In the genomic region with DNA sequence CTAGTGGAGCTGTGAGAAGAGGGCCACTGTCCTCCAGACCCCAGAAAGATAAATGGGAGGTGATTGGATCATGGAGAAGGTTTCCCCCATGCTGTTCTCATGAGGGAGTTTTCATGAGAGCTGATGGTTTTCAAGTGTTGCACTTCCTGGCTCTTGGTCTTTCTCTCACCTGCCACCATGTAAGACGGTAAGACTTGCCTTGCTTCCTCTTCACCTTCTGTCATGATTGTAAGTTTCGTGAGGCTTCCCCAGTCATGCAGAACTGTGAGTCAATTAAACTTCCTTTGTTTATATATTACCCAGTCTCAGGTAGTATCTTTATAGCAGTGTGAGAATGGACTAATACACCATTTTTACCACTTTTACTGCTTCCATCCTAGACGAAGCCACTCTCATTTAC, we compare ENCODE assay signal across 23 cellular contexts. TPM values are rescaled to one million over a fixed set of nuclear protein-coding genes. Genes with fewer than 3 reads are reported as not detected.
DNase-seq lines count a peak whose midpoint lies in the region; ATAC-seq and FAIRE-seq lines count a peak whose summit lies in the region.
"Had no signal": no experiment of that assay in that cellular context is flagged by ENCODE, and none has a peak within 500 bp of the region (broad histone marks: within the 10 kb centered on the region; RNA-seq: fewer than 3 reads in every experiment).

No MANE protein-coding gene starts in this region.

- no peaks in the 10 kb centered on the region for H3K36me3 ChIP-seq in trophoblast cell (ENCODE audit: control insufficient read depth in 1 of 2, insufficient read depth in 2 of 2, low read length in 2 of 2)
- H3K36me3 ChIP-seq: Peyer's patch had no signal

- H2BK12ac ChIP-seq in trophoblast cell (ENCODE audit: low read length): no peak overlapping the region

- CTCF ChIA-PET in activated CD4-positive, alpha-beta memory T cell treated with anti-CD3 and anti-CD28 coated beads for 36 hours (lab: Charles Lee): no interaction called here

- no peaks in the 10 kb centered on the region for H3K9me3 Mint-ChIP-seq in activated CD4-positive, alpha-beta memory T cell treated with anti-CD3 and anti-CD28 coated beads for 36 hours

- H4K8ac ChIP-seq in trophoblast cell (ENCODE audit: low read depth, low read length): no peak overlapping the region

- H3K79me1 ChIP-seq in trophoblast cell (ENCODE audit: low read length): no peaks in the 10 kb centered on the region

- H4K91ac ChIP-seq in trophoblast cell (ENCODE audit: low read depth, low read length): no peak overlapping the region

- DNase-seq in GM18507 (ENCODE audit: extremely low spot score, insufficient read length, low read depth): no peak
- peak; percentile 56 for DNase-seq in kidney tubule cell (ENCODE audit: low spot score)
- DNase-seq in trophoblast cell: no peak
- DNase-seq in activated CD4-positive, alpha-beta memory T cell treated with anti-CD3 and anti-CD28 coated beads for 36 hours: no peak
- DNase-seq in SW 1271 (lab: John Stamatoyannopoulos, UW): no peak
- no peak for DNase-seq in globus pallidus (ENCODE audit: low spot score)
- DNase-seq: Caco-2; CD4-positive, alpha-beta T cell; GDM1; H7; NCI-H1105 treated with DMSO at 0.1 percent for 48 hours; NCI-H187; NCI-H2107; NCI-H226; NCI-H524; Peyer's patch; T-helper 2 cell had no signal

- H4K12ac ChIP-seq in trophoblast cell (ENCODE audit: low read depth, low read length): no peak overlapping the region

- no peak overlapping the region for H3K9ac ChIP-seq in trophoblast cell (ENCODE audit: low read length)

- WGBS in trophoblast cell (ENCODE audit: extremely low coverage, insufficient coverage, insufficient read length): no CpG with 5 or more reads among the region's 3 CpGs

- FAIRE-seq in GM18507 (lab: Jason Lieb, UNC): peak; percentile 63
- FAIRE-seq: A549, K562 had no signal

- H3K18ac ChIP-seq in trophoblast cell (ENCODE audit: low read length): no peak overlapping the region

- peak; percentile 55 for ATAC-seq in GM19351 (IDR thresholded peaks at IDR 0.05; ENCODE audit: unreplicated experiment)
- peak; percentile 53 for ATAC-seq in HG03342 (IDR thresholded peaks at IDR 0.05; ENCODE audit: unreplicated experiment)
- ATAC-seq: A549, K562 had no signal

- H3K79me2 ChIP-seq in trophoblast cell (ENCODE audit: control insufficient read depth, insufficient read depth, low read length, poor library complexity): no peaks in the 10 kb centered on the region

- no peak overlapping the region for H3K4me3 ChIP-seq in trophoblast cell (ENCODE audit: low read depth, low read length)
- H3K4me3 ChIP-seq: A549, K562, Peyer's patch had no signal

- H3K14ac ChIP-seq in trophoblast cell (ENCODE audit: low read length): no peak overlapping the region

- no peak overlapping the region for H3K27ac ChIP-seq in trophoblast cell (ENCODE audit: low read depth, low read length)
- H3K27ac ChIP-seq: A549, Peyer's patch had no signal

- no peak overlapping the region for H3K4ac ChIP-seq in trophoblast cell (ENCODE audit: low read depth, low read length)

- H2BK5ac ChIP-seq in trophoblast cell (ENCODE audit: low read depth, low read length, poor library complexity): no peak overlapping the region

- no peak overlapping the region for H3K4me3 Mint-ChIP-seq in activated CD4-positive, alpha-beta memory T cell treated with anti-CD3 and anti-CD28 coated beads for 36 hours
- H3K4me3 Mint-ChIP-seq: CD4-positive, alpha-beta T cell had no signal

- no peaks in the 10 kb centered on the region for H3K36me3 Mint-ChIP-seq in activated CD4-positive, alpha-beta memory T cell treated with anti-CD3 and anti-CD28 coated beads for 36 hours

- no peaks in the 10 kb centered on the region for H3K4me1 Mint-ChIP-seq in activated CD4-positive, alpha-beta memory T cell treated with anti-CD3 and anti-CD28 coated beads for 36 hours (ENCODE audit: low read depth)

- H3K4me2 ChIP-seq in trophoblast cell (ENCODE audit: low read length): no peak overlapping the region
- H3K4me2 ChIP-seq: A549 had no signal

- H3K27me3 ChIP-seq in trophoblast cell (ENCODE audit: insufficient read depth, low read length): no peaks in the 10 kb centered on the region
- H3K27me3 ChIP-seq: Peyer's patch had no signal

- H3K4me1 ChIP-seq in trophoblast cell (ENCODE audit: control insufficient read depth in 1 of 2, insufficient read depth in 2 of 2, low read length in 2 of 2): no peaks in the 10 kb centered on the region
- H3K4me1 ChIP-seq: A549, Caco-2, Peyer's patch had no signal

- intact Hi-C loops in activated CD4-positive, alpha-beta memory T cell treated with anti-CD3 and anti-CD28 coated beads for 36 hours (cut with micrococcal nuclease): no loop called here

- H3K27ac Mint-ChIP-seq in activated CD4-positive, alpha-beta memory T cell treated with anti-CD3 and anti-CD28 coated beads for 36 hours: no peak overlapping the region
- H3K27ac Mint-ChIP-seq: CD4-positive, alpha-beta T cell had no signal

- H3K27me3 Mint-ChIP-seq in activated CD4-positive, alpha-beta memory T cell treated with anti-CD3 and anti-CD28 coated beads for 36 hours: peaks cover 22% of the 10 kb centered on the region

- no peak overlapping the region for H3K23ac ChIP-seq in trophoblast cell (ENCODE audit: low read length)

- POLR2A ChIA-PET in activated CD4-positive, alpha-beta memory T cell treated with anti-CD3 and anti-CD28 coated beads for 36 hours (lab: Charles Lee): no interaction called here

- no peak overlapping the region for H2AFZ ChIP-seq in trophoblast cell (ENCODE audit: insufficient read depth, low read length, poor library complexity)

- no peak overlapping the region for H2AK5ac ChIP-seq in trophoblast cell (ENCODE audit: low read length)

- no peak overlapping the region for H2BK120ac ChIP-seq in trophoblast cell (ENCODE audit: insufficient read depth, low read length, poor library complexity)

- H3K9me3 ChIP-seq in trophoblast cell (ENCODE audit: insufficient read depth, low read depth, low read length): no peaks in the 10 kb centered on the region
- H3K9me3 ChIP-seq: A549, Caco-2, Peyer's patch had no signal

RNA-seq across cellular contexts. Expression of a gene that starts 27.6 kb away (rescaled TPM):
- polyA plus RNA-seq in trophoblast cell (2013): 0.03 TPM in 2 replicates
- total RNA-seq in activated CD4-positive, alpha-beta memory T cell treated with anti-CD3 and anti-CD28 coated beads for 36 hours: not detected
- total RNA-seq: Caco-2; CD4-positive, alpha-beta T cell; H7; K562; SK-MEL-5 had no signal
- polyA plus RNA-seq: A549, BJ, K562 had no signal
